14 cellular contexts compared by ENCODE assay signal in the genomic region with DNA sequence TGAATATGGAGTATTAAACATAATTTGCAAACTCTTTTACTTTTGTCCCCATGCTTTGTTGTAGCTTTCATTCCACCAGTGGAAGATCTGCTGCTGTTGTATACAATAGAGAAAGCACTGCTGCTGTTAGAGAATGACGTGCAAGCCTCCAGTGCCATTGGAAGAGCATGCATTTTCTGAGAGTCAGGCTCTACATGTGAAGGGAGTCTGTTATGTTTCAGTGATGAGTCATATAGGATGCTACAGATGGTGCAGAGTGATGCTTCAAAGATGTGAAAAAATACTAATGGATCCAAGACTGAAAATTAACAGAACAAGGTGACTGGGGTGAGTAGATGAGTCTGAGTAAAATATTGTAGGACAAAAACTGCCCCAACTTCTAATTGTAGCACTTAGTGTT. TPM values are rescaled to one million over a fixed set of nuclear protein-coding genes. Genes with fewer than 3 reads are reported as not detected.
DNase-seq lines count a peak whose midpoint lies in the region; ATAC-seq and TF ChIP-seq lines count a peak whose summit lies in the region.
"Had no signal": no experiment of that assay in that cellular context is flagged by ENCODE, and none has a peak within 500 bp of the region (broad histone marks: within the 10 kb centered on the region; RNA-seq: fewer than 3 reads in every experiment).

No MANE protein-coding gene starts in this region.

- intact Hi-C loops in activated CD8-positive, alpha-beta T cell treated with anti-CD3 and anti-CD28 coated beads for 36 hours (cut with micrococcal nuclease) = loop anchor here (2.0 kb wide), 1 partner anchor 74 kb away; no protein-coding TSS in a partner anchor
- intact Hi-C loops in IMR-90 (cut with micrococcal nuclease) = no loop called here
- intact Hi-C loops in psoas muscle (cut with DNase I) = no loop called here

- no peak overlapping the region for H2AFZ ChIP-seq in IMR-90 (replicated peaks; ENCODE audit: low read length, poor library complexity)
- H2AFZ ChIP-seq: parathyroid adenoma had no signal

- peak; percentile 82 for ATAC-seq in activated CD8-positive, alpha-beta T cell treated with anti-CD3 and anti-CD28 coated beads for 36 hours
- no peak for ATAC-seq in activated CD8-positive, alpha-beta T cell treated with anti-CD3 and anti-CD28 coated beads, Interleukin-2, amount 10 ng/mL, durations not matched to agents 7 days and 5 days
- ATAC-seq in IMR-90 (ENCODE audit: low read depth) (peak; percentile 90), psoas muscle (no peak)
- ATAC-seq: body of pancreas, GM12878 had no signal

- H3K4me1 Mint-ChIP-seq in activated CD8-positive, alpha-beta T cell treated with anti-CD3 and anti-CD28 coated beads for 36 hours (ENCODE audit: low read depth) = peaks cover 32% of the 10 kb centered on the region
- peaks cover 9% of the 10 kb centered on the region for H3K4me1 Mint-ChIP-seq in activated CD8-positive, alpha-beta T cell treated with anti-CD3 and anti-CD28 coated beads, Interleukin-2, amount 10 ng/mL, durations not matched to agents 7 days and 5 days (ENCODE audit: low read depth)
- peaks cover 34% of the 10 kb centered on the region for H3K4me1 Mint-ChIP-seq in activated naive CD8-positive, alpha-beta T cell (ENCODE audit: low read depth)

- no peak overlapping the region for H3K14ac ChIP-seq in IMR-90 (replicated peaks; ENCODE audit: low read depth, low read length)

- no peak overlapping the region for H3K4me3 Mint-ChIP-seq in activated CD8-positive, alpha-beta T cell treated with anti-CD3 and anti-CD28 coated beads for 36 hours
- H3K4me3 Mint-ChIP-seq in activated CD8-positive, alpha-beta T cell treated with anti-CD3 and anti-CD28 coated beads, Interleukin-2, amount 10 ng/mL, durations not matched to agents 7 days and 5 days = no peak overlapping the region
- no peak overlapping the region for H3K4me3 Mint-ChIP-seq in activated naive CD8-positive, alpha-beta T cell
- H3K4me3 Mint-ChIP-seq: type B pancreatic cell had no signal

- TF ChIP-seq CTCF in activated CD8-positive, alpha-beta T cell treated with anti-CD3 and anti-CD28 coated beads for 36 hours (IDR thresholded peaks at IDR 0.05) = no peak
- TF ChIP-seq CTCF in IMR-90 (conservative IDR thresholded peaks at IDR 0.05; ENCODE audit: low read depth, low read length) (no peak), psoas muscle (IDR thresholded peaks at IDR 0.05) (no peak)

- H3K9me3 ChIP-seq in IMR-90 (ENCODE audit: control insufficient read depth, insufficient read depth, low read length) (no peaks in the 10 kb centered on the region), psoas muscle (no peaks in the 10 kb centered on the region)
- H3K9me3 ChIP-seq: body of pancreas had no signal

- WGBS in IMR-90 (ENCODE audit: extremely low coverage in 2 of 2, insufficient read length in 1 of 2), 2 experiments = no CpG with 5 or more reads among the region's 1 CpG
- WGBS in psoas muscle, 3 donors = 78 to 82% (median 79%) methylated on average over 1 of the region's 1 CpG

- H3K27ac Mint-ChIP-seq in activated CD8-positive, alpha-beta T cell treated with anti-CD3 and anti-CD28 coated beads for 36 hours = peak overlapping the region; percentile 37
- no peak overlapping the region for H3K27ac Mint-ChIP-seq in activated CD8-positive, alpha-beta T cell treated with anti-CD3 and anti-CD28 coated beads, Interleukin-2, amount 10 ng/mL, durations not matched to agents 7 days and 5 days
- H3K27ac Mint-ChIP-seq in activated naive CD8-positive, alpha-beta T cell = peak overlapping the region; percentile 58
- H3K27ac Mint-ChIP-seq: type B pancreatic cell had no signal

- no TSS peak for BruUV-seq in IMR-90 (replicated peaks; lab: Mats Ljungman, UMichigan)

- no peak overlapping the region for H4K8ac ChIP-seq in IMR-90 (ENCODE audit: low read depth in 2 of 2, low read length in 2 of 2)

- H4K5ac ChIP-seq in IMR-90 (ENCODE audit: low read depth, low read length) = no peak overlapping the region

- no peak for TF ChIP-seq RAD21 in IMR-90 (IDR thresholded peaks at IDR 0.05; ENCODE audit: low read length)

- H4K91ac ChIP-seq in IMR-90 (ENCODE audit: insufficient read depth, low read depth, low read length) = no peak overlapping the region

- TF ChIP-seq POLR2A in IMR-90 (IDR thresholded peaks at IDR 0.05; ENCODE audit: low read depth, low read length) = no peak

- no peak overlapping the region for H2BK120ac ChIP-seq in IMR-90 (ENCODE audit: low read depth, low read length)

- dilution Hi-C loops in IMR-90 (cut with HindIII; ENCODE audit: low sequenced_read_pairs, unreplicated experiment) = no loop called here

- no peak overlapping the region for H3K9ac ChIP-seq in IMR-90 (ENCODE audit: low read depth, low read length)
- H3K9ac ChIP-seq: parathyroid adenoma had no signal

- H4K20me1 ChIP-seq in IMR-90 (ENCODE audit: insufficient read depth, low read length) = no peaks in the 10 kb centered on the region

- H3K4me1 ChIP-seq in IMR-90 (ENCODE audit: control insufficient read depth, insufficient read depth, low read length) (no peaks in the 10 kb centered on the region), psoas muscle (no peaks in the 10 kb centered on the region)
- H3K4me1 ChIP-seq: body of pancreas, parathyroid adenoma had no signal

- no peak overlapping the region for H3K56ac ChIP-seq in IMR-90 (ENCODE audit: extremely low read depth, insufficient read depth, low read length)

- no peak overlapping the region for H3K27ac ChIP-seq in IMR-90 (ENCODE audit: insufficient read depth, low read length)
- no peak overlapping the region for H3K27ac ChIP-seq in psoas muscle
- H3K27ac ChIP-seq: body of pancreas, parathyroid adenoma had no signal

- POLR2A ChIA-PET in activated CD8-positive, alpha-beta T cell treated with anti-CD3 and anti-CD28 coated beads for 36 hours (lab: Charles Lee) = interaction anchor here (0.6 to 1.7 kb wide), 8 partner anchors 9 to 79 kb away, joined by 3 to 5 read pairs (median 4); no protein-coding TSS in a partner anchor
- POLR2A ChIA-PET in activated CD8-positive, alpha-beta T cell treated with anti-CD3 and anti-CD28 coated beads, Interleukin-2, amount 10 ng/mL, durations not matched to agents 7 days and 5 days (lab: Charles Lee) = interaction anchor here (0.8 kb wide), 1 partner anchor 32 kb away, joined by 3 read pairs; no protein-coding TSS in a partner anchor
- POLR2A ChIA-PET in IMR-90 (lab: Charles Lee; ENCODE audit: unreplicated experiment) = no interaction called here

- no peak overlapping the region for H3K4ac ChIP-seq in IMR-90 (ENCODE audit: low read depth, low read length)

- DNase-seq in activated CD8-positive, alpha-beta T cell treated with anti-CD3 and anti-CD28 coated beads for 36 hours = peak; percentile 23
- no peak for DNase-seq in activated CD8-positive, alpha-beta T cell treated with anti-CD3 and anti-CD28 coated beads, Interleukin-2, amount 10 ng/mL, durations not matched to agents 7 days and 5 days
- DNase-seq in IMR-90 (peak; percentile 79), inferior parietal cortex (ENCODE audit: extremely low spot score) (peak; percentile 6), UCSD-AML1 (lab: John Stamatoyannopoulos, UW; ENCODE audit: unreplicated experiment) (no peak), NOMO-1 treated with dmso at 0.1 percent for 144 hours (lab: John Stamatoyannopoulos, UW; ENCODE audit: unreplicated experiment) (no peak), psoas muscle (no peak)
- DNase-seq: body of pancreas, NCI-H1436 treated with DMSO at 0.1 percent for 48 hours, NCI-H524 had no signal

- no peaks in the 10 kb centered on the region for H3K27me3 Mint-ChIP-seq in activated CD8-positive, alpha-beta T cell treated with anti-CD3 and anti-CD28 coated beads for 36 hours
- peaks cover 3% of the 10 kb centered on the region for H3K27me3 Mint-ChIP-seq in activated CD8-positive, alpha-beta T cell treated with anti-CD3 and anti-CD28 coated beads, Interleukin-2, amount 10 ng/mL, durations not matched to agents 7 days and 5 days (ENCODE audit: low read depth)
- H3K27me3 Mint-ChIP-seq in activated naive CD8-positive, alpha-beta T cell = no peaks in the 10 kb centered on the region
- H3K27me3 Mint-ChIP-seq: type B pancreatic cell had no signal

- H3K27me3 ChIP-seq in IMR-90 (ENCODE audit: control insufficient read depth, insufficient read depth, low read length) (peaks cover 17% of the 10 kb centered on the region), psoas muscle (ENCODE audit: insufficient read depth in 3 of 3, low read length in 2 of 3) (peaks cover 0 to 3% (median 0%) of the 10 kb centered on the region in 3 donors)
- H3K27me3 ChIP-seq: body of pancreas had no signal

- no peaks in the 10 kb centered on the region; the same call in 1 of the 2 replicates for H3K9me1 ChIP-seq in IMR-90 (ENCODE audit: insufficient read depth, low read length)

- H2AK9ac ChIP-seq in IMR-90 (replicated peaks; ENCODE audit: low read depth, low read length, poor library complexity) = no peak overlapping the region

- H2BK5ac ChIP-seq in IMR-90 (ENCODE audit: low read depth, low read length, poor library complexity, severe bottlenecking) = no peak overlapping the region

- H3K4me3 ChIP-seq in IMR-90 (ENCODE audit: insufficient read depth, low read depth, low read length) (no peak overlapping the region), psoas muscle (no peak overlapping the region)
- H3K4me3 ChIP-seq: body of pancreas, GM12878 had no signal

- H3K23ac ChIP-seq in IMR-90 (ENCODE audit: low read depth, low read length) = no peak overlapping the region

- H2AK5ac ChIP-seq in IMR-90 (ENCODE audit: low read depth, low read length) = no peak overlapping the region

- in situ Hi-C loops in IMR-90 (cut with MboI; ENCODE audit: low sequenced_read_pairs) = no loop called here

- no peak overlapping the region for H3K18ac ChIP-seq in IMR-90 (ENCODE audit: low read depth, low read length)

- H3K36me3 ChIP-seq in IMR-90 (ENCODE audit: control insufficient read depth, insufficient read depth, low read length) = no peaks in the 10 kb centered on the region
- no peaks in the 10 kb centered on the region for H3K36me3 ChIP-seq in psoas muscle (ENCODE audit: insufficient read depth in 1 of 2, low read depth in 1 of 2)

- no peak overlapping the region for H2BK20ac ChIP-seq in IMR-90 (ENCODE audit: low read depth, low read length)

- no peaks in the 10 kb centered on the region for H3K36me3 Mint-ChIP-seq in activated CD8-positive, alpha-beta T cell treated with anti-CD3 and anti-CD28 coated beads for 36 hours (ENCODE audit: low read depth)
- no peaks in the 10 kb centered on the region for H3K36me3 Mint-ChIP-seq in activated CD8-positive, alpha-beta T cell treated with anti-CD3 and anti-CD28 coated beads, Interleukin-2, amount 10 ng/mL, durations not matched to agents 7 days and 5 days (ENCODE audit: low read depth)
- no peaks in the 10 kb centered on the region for H3K36me3 Mint-ChIP-seq in activated naive CD8-positive, alpha-beta T cell
- H3K36me3 Mint-ChIP-seq: type B pancreatic cell had no signal

- CTCF ChIA-PET in activated CD8-positive, alpha-beta T cell treated with anti-CD3 and anti-CD28 coated beads for 36 hours (lab: Charles Lee) = interaction anchor here (0.9 to 1.4 kb wide), 3 partner anchors 41 to 160 kb away, joined by 3 to 5 read pairs (median 3); no protein-coding TSS in a partner anchor
- CTCF ChIA-PET in activated CD8-positive, alpha-beta T cell treated with anti-CD3 and anti-CD28 coated beads, Interleukin-2, amount 10 ng/mL, durations not matched to agents 7 days and 5 days (lab: Charles Lee) = interaction anchor here (1.1 kb wide), 2 partner anchors 15 to 74 kb away, joined by 3 read pairs; no protein-coding TSS in a partner anchor
- CTCF ChIA-PET in IMR-90 (lab: Yijun Ruan, JAX) = no interaction called here

- H3K9me3 Mint-ChIP-seq in activated CD8-positive, alpha-beta T cell treated with anti-CD3 and anti-CD28 coated beads for 36 hours = peaks cover 2% of the 10 kb centered on the region
- no peaks in the 10 kb centered on the region for H3K9me3 Mint-ChIP-seq in activated CD8-positive, alpha-beta T cell treated with anti-CD3 and anti-CD28 coated beads, Interleukin-2, amount 10 ng/mL, durations not matched to agents 7 days and 5 days (ENCODE audit: insufficient read depth)
- H3K9me3 Mint-ChIP-seq in activated naive CD8-positive, alpha-beta T cell (ENCODE audit: low read depth) = no peaks in the 10 kb centered on the region
- H3K9me3 Mint-ChIP-seq: type B pancreatic cell had no signal

- H2BK15ac ChIP-seq in IMR-90 (ENCODE audit: low read depth, low read length) = no peak overlapping the region

- no peak overlapping the region for H3K4me2 ChIP-seq in IMR-90 (ENCODE audit: low read depth, low read length)

- H3K79me1 ChIP-seq in IMR-90 (ENCODE audit: low read depth in 1 of 2, low read length in 2 of 2) = no peaks in the 10 kb centered on the region

RNA-seq across cellular contexts. Expression of a gene that starts 22.4 kb away (rescaled TPM):
- total RNA-seq in activated CD8-positive, alpha-beta T cell treated with anti-CD3 and anti-CD28 coated beads for 36 hours = 10 to 100 TPM; 60.7 to 66.9 TPM
- 10 to 100 TPM; 61.3 to 70.9 TPM for total RNA-seq in activated CD8-positive, alpha-beta T cell treated with anti-CD3 and anti-CD28 coated beads, Interleukin-2, amount 10 ng/mL, durations not matched to agents 7 days and 5 days
- total RNA-seq in IMR-90 (2012; rRNA removed) (1.1 and 1.3 TPM in 2 replicates), psoas muscle (10 to 100 TPM in 2 of 4 donors, 1 to 10 TPM in 2; 5.9 to 16.9 (median 10.0) TPM)
- polyA plus RNA-seq in IMR-90 (2012; rRNA removed) (0.87 and 1.4 TPM in 2 replicates), psoas muscle (1 to 10 TPM in 1 of 3 donors, under 1 TPM in 2; 0.12 to 1.2 (median 1.00) TPM)
- 0.68 and 1.0 TPM in 2 replicates for polyA plus RNA-seq in IMR-90 (2012; cell fraction: cytosol; rRNA removed)
- polyA plus RNA-seq in IMR-90 (2012; cell fraction: nucleus; rRNA removed; ENCODE audit: low replicate concordance) = 0.66 and 1.2 TPM in 2 replicates

Comparison
In these comparisons a context has a peak if more than half of its experiments do, and no peak if none do; other contexts are left out.
1. ATAC-seq: peak in activated CD8-positive, alpha-beta T cell treated with anti-CD3 and anti-CD28 coated beads for 36 hours (single experiment) and IMR-90 (single experiment); none in activated CD8-positive, alpha-beta T cell treated with anti-CD3 and anti-CD28 coated beads, Interleukin-2, amount 10 ng/mL, durations not matched to agents 7 days and 5 days (single experiment) and psoas muscle (0 of 4).
2. DNase-seq: peak in activated CD8-positive, alpha-beta T cell treated with anti-CD3 and anti-CD28 coated beads for 36 hours (single experiment), IMR-90 (single experiment) and inferior parietal cortex (single experiment); none in activated CD8-positive, alpha-beta T cell treated with anti-CD3 and anti-CD28 coated beads, Interleukin-2, amount 10 ng/mL, durations not matched to agents 7 days and 5 days (single experiment), UCSD-AML1 (single experiment), NOMO-1 treated with dmso at 0.1 percent for 144 hours (single experiment) and psoas muscle (0 of 2).